36 cellular contexts compared by ENCODE assay signal in the genomic region with DNA sequence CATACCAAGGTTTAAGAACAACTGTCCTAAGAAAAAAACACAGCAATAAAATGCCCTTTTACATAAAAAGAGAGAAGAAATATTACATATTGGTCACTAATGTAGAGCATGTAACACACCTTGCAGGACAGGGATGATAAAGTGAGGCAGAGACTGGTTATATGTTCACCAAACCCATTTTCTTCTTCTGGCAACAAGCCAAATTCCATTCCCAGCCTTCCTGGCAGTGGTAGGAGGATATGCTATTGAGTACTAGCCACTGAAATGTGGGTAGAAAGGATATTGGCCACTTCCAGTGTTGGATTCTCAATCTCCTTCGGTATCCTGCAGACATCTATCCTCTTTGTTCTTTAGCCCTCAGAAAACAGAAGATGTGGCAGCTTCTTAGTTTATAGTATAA.
"Had no signal": no experiment of that assay in that cellular context is flagged by ENCODE, and none has a peak within 500 bp of the region (broad histone marks: within the 10 kb centered on the region; RNA-seq: fewer than 3 reads in every experiment).

No MANE protein-coding gene starts in this region.

- H3K36me3 Mint-ChIP-seq: activated CD4-positive, alpha-beta memory T cell treated with anti-CD3 and anti-CD28 coated beads for 36 hours; activated naive CD4-positive, alpha-beta T cell treated with anti-CD3 and anti-CD28 coated beads, Interleukin-2, amount 50 U/mL, for 72 hours; activated naive CD8-positive, alpha-beta T cell treated with anti-CD3 and anti-CD28 coated beads for 36 hours had no signal

- ATAC-seq: activated CD8-positive, alpha-beta T cell treated with anti-CD3 and anti-CD28 coated beads for 36 hours; activated naive CD4-positive, alpha-beta T cell treated with anti-CD3 and anti-CD28 coated beads, Interleukin-2, amount 50 U/mL, for 72 hours; activated T-cell treated with anti-CD3 and anti-CD28 coated beads, Interleukin-2, amount 50 U/mL, for 4 hours; activated T-cell treated with anti-CD3 and anti-CD28 coated beads, Interleukin-2, amount 50 U/mL, for 72 hours; activated T-helper 17 cell treated with anti-CD3 and anti-CD28 coated beads, Interleukin-2, amount 50 U/mL, for 72 hours; body of pancreas had no signal

- H3K27ac Mint-ChIP-seq: activated B cell treated with CpG ODN at 0.5 μM for 24 hours; activated CD4-positive, alpha-beta memory T cell treated with anti-CD3 and anti-CD28 coated beads for 36 hours; activated CD4-positive, alpha-beta T cell treated with anti-CD3 and anti-CD28 coated beads, Interleukin-2, amount 10 ng/mL, durations not matched to agents 24 days and 14 days; activated CD8-positive, alpha-beta T cell treated with anti-CD3 and anti-CD28 coated beads for 36 hours; activated naive CD4-positive, alpha-beta T cell treated with anti-CD3 and anti-CD28 coated beads for 36 hours; activated naive CD4-positive, alpha-beta T cell treated with anti-CD3 and anti-CD28 coated beads, Interleukin-2, amount 50 U/mL, for 72 hours; activated naive CD8-positive, alpha-beta T cell treated with anti-CD3 and anti-CD28 coated beads for 36 hours; activated T-cell treated with anti-CD3 and anti-CD28 coated beads, Interleukin-2, amount 50 U/mL, for 72 hours; activated T-helper 1 cell treated with anti-CD3 and anti-CD28 coated beads, Interleukin-12 subunit alpha, Interleukin-12 subunit beta, Interleukin-2, Interleukin-4 antibody, amounts not matched to agents 30 ng/mL and 10 ng/mL and 1 ng/mL, durations not matched to agents 14 hours and 24 hours and 36 hours; activated T-helper 17 cell treated with anti-CD3 and anti-CD28 coated beads, Interleukin-2, amount 50 U/mL, for 72 hours; T-helper 1 cell treated with Interleukin-12 subunit alpha and Interleukin-12 subunit beta and Interleukin-4 antibody, amounts not matched to agents 30 μg/mL and 1 μg/mL, for 36 hours; T-helper 2 cell treated with Interferon-gamma antibody and Interleukin-4, amounts not matched to agents 5 μg/mL and 100 μg/mL, for 36 hours had no signal

- H3K4me3 ChIP-seq: adrenal gland, body of pancreas, breast epithelium had no signal

- DNase-seq: activated B cell treated with CpG ODN at 0.5 μM for 24 hours; activated CD4-positive, alpha-beta memory T cell treated with anti-CD3 and anti-CD28 coated beads for 36 hours; activated CD4-positive, alpha-beta T cell treated with anti-CD3 and anti-CD28 coated beads for 4 hours; activated CD4-positive, alpha-beta T cell treated with anti-CD3 and anti-CD28 coated beads, Interleukin-2, amount 10 ng/mL, durations not matched to agents 24 days and 14 days; activated CD4-positive, alpha-beta T cell treated with anti-CD3 and anti-CD28 coated beads, Interleukin-2, amount 50 U/mL, for 1 hour; activated CD4-positive, alpha-beta T cell treated with anti-CD3 and anti-CD28 coated beads, Interleukin-2, amount 50 U/mL, for 4 hours; activated CD4-positive, CD25-positive, alpha-beta regulatory T cell treated with anti-CD3 and anti-CD28 coated beads, Interleukin-2, amount 50 U/mL, for 72 hours; activated CD8-positive, alpha-beta memory T cell treated with anti-CD3 and anti-CD28 coated beads, Interleukin-2, amount 50 U/mL, for 4 hours; activated CD8-positive, alpha-beta T cell treated with anti-CD3 and anti-CD28 coated beads for 36 hours; activated effector memory CD4-positive, alpha-beta T cell treated with anti-CD3 and anti-CD28 coated beads, Interleukin-2, amount 50 U/mL, for 16 hours; activated gamma-delta T cell treated with Interleukin-2 at 50 U/mL for 16 hours; activated naive CD4-positive, alpha-beta T cell; activated naive CD4-positive, alpha-beta T cell treated with anti-CD3 and anti-CD28 coated beads for 36 hours; activated naive CD4-positive, alpha-beta T cell treated with anti-CD3 and anti-CD28 coated beads, Interleukin-2, amount 50 U/mL, for 16 hours; activated naive CD8-positive, alpha-beta T cell treated with anti-CD3 and anti-CD28 coated beads for 36 hours; activated T-cell treated with anti-CD3 and anti-CD28 coated beads for 4 hours; activated T-cell treated with anti-CD3 and anti-CD28 coated beads, Interleukin-2, amount 50 U/mL, for 1 hour; activated T-cell treated with anti-CD3 and anti-CD28 coated beads, Interleukin-2, amount 50 U/mL, for 4 hours; activated T-cell treated with anti-CD3 and anti-CD28 coated beads, Interleukin-2, amount 50 U/mL, for 72 hours; adrenal gland; amniotic stem cell; aorta; body of pancreas; brain microvascular endothelial cell; central memory CD4-positive, alpha-beta T cell; T-helper 2 cell; T-helper 9 cell had no signal

- H3K27ac ChIP-seq: adrenal gland, body of pancreas, brain microvascular endothelial cell, breast epithelium, VCaP had no signal

- H3K27me3 Mint-ChIP-seq: activated B cell treated with CpG ODN at 0.5 μM for 24 hours; activated CD4-positive, alpha-beta memory T cell treated with anti-CD3 and anti-CD28 coated beads for 36 hours; activated CD4-positive, alpha-beta T cell treated with anti-CD3 and anti-CD28 coated beads, Interleukin-2, amount 10 ng/mL, durations not matched to agents 24 days and 14 days; activated CD8-positive, alpha-beta T cell treated with anti-CD3 and anti-CD28 coated beads for 36 hours; activated naive CD8-positive, alpha-beta T cell treated with anti-CD3 and anti-CD28 coated beads for 36 hours had no signal

- H3K4me3 Mint-ChIP-seq: activated B cell treated with CpG ODN at 0.5 μM for 24 hours; activated CD4-positive, alpha-beta memory T cell treated with anti-CD3 and anti-CD28 coated beads for 36 hours; activated CD4-positive, alpha-beta T cell treated with anti-CD3 and anti-CD28 coated beads, Interleukin-2, amount 10 ng/mL, durations not matched to agents 24 days and 14 days; activated CD8-positive, alpha-beta T cell treated with anti-CD3 and anti-CD28 coated beads for 36 hours; activated naive CD4-positive, alpha-beta T cell treated with anti-CD3 and anti-CD28 coated beads for 36 hours; activated naive CD8-positive, alpha-beta T cell treated with anti-CD3 and anti-CD28 coated beads for 36 hours; activated T-cell treated with anti-CD3 and anti-CD28 coated beads, Interleukin-2, amount 50 U/mL, for 4 hours; activated T-cell treated with anti-CD3 and anti-CD28 coated beads, Interleukin-2, amount 50 U/mL, for 72 hours; activated T-helper 1 cell treated with anti-CD3 and anti-CD28 coated beads, Interleukin-12 subunit alpha, Interleukin-12 subunit beta, Interleukin-2, Interleukin-4 antibody, amounts not matched to agents 30 ng/mL and 10 ng/mL and 1 ng/mL, durations not matched to agents 14 hours and 24 hours and 36 hours; activated T-helper 17 cell treated with anti-CD3 and anti-CD28 coated beads, Interleukin-2, amount 50 U/mL, for 72 hours; T-helper 1 cell treated with Interleukin-12 subunit alpha and Interleukin-12 subunit beta and Interleukin-4 antibody, amounts not matched to agents 30 μg/mL and 1 μg/mL, for 36 hours; T-helper 2 cell treated with Interferon-gamma antibody and Interleukin-4, amounts not matched to agents 5 μg/mL and 100 μg/mL, for 36 hours had no signal

- H3K4me1 ChIP-seq: adrenal gland, body of pancreas, breast epithelium had no signal

- H3K27me3 ChIP-seq: adrenal gland, body of pancreas, brain microvascular endothelial cell, breast epithelium had no signal

- H3K36me3 ChIP-seq: adrenal gland, brain microvascular endothelial cell, breast epithelium had no signal

- H3K9me3 ChIP-seq: adrenal gland, body of pancreas, breast epithelium had no signal

- H3K9me3 Mint-ChIP-seq: activated CD4-positive, alpha-beta memory T cell treated with anti-CD3 and anti-CD28 coated beads for 36 hours; activated CD4-positive, alpha-beta T cell treated with anti-CD3 and anti-CD28 coated beads, Interleukin-2, amount 10 ng/mL, durations not matched to agents 24 days and 14 days; activated CD8-positive, alpha-beta T cell treated with anti-CD3 and anti-CD28 coated beads for 36 hours; activated naive CD4-positive, alpha-beta T cell treated with anti-CD3 and anti-CD28 coated beads for 36 hours; activated naive CD4-positive, alpha-beta T cell treated with anti-CD3 and anti-CD28 coated beads, Interleukin-2, amount 50 U/mL, for 72 hours; activated naive CD8-positive, alpha-beta T cell treated with anti-CD3 and anti-CD28 coated beads for 36 hours; activated T-cell treated with anti-CD3 and anti-CD28 coated beads, Interleukin-2, amount 50 U/mL, for 4 hours; activated T-cell treated with anti-CD3 and anti-CD28 coated beads, Interleukin-2, amount 50 U/mL, for 72 hours; activated T-helper 1 cell treated with anti-CD3 and anti-CD28 coated beads, Interleukin-12 subunit alpha, Interleukin-12 subunit beta, Interleukin-2, Interleukin-4 antibody, amounts not matched to agents 30 ng/mL and 10 ng/mL and 1 ng/mL, durations not matched to agents 14 hours and 24 hours and 36 hours; T-helper 1 cell treated with Interleukin-12 subunit alpha and Interleukin-12 subunit beta and Interleukin-4 antibody, amounts not matched to agents 30 μg/mL and 1 μg/mL, for 36 hours; T-helper 2 cell treated with Interferon-gamma antibody and Interleukin-4, amounts not matched to agents 5 μg/mL and 100 μg/mL, for 36 hours had no signal

- H3K4me1 Mint-ChIP-seq: activated B cell treated with CpG ODN at 0.5 μM for 24 hours; activated CD4-positive, alpha-beta T cell treated with anti-CD3 and anti-CD28 coated beads, Interleukin-2, amount 10 ng/mL, durations not matched to agents 24 days and 14 days; activated naive CD8-positive, alpha-beta T cell treated with anti-CD3 and anti-CD28 coated beads for 36 hours; activated T-helper 17 cell treated with anti-CD3 and anti-CD28 coated beads, Interleukin-2, amount 50 U/mL, for 72 hours had no signal

- FAIRE-seq: astrocyte, TTC549 had no signal
